Comparison of ENCODE assay signal across 8 cellular contexts in genomic region chr1:53413175-53414001, GRCh38. TPM values are rescaled to one million over a fixed set of nuclear protein-coding genes. Genes with fewer than 3 reads are reported as not detected.
A peak's percentile ranks its signal among the peaks of the same experiment; 100 is the strongest.
DNase-seq lines count a peak whose midpoint lies in the region; ATAC-seq and TF ChIP-seq lines count a peak whose summit lies in the region.

No MANE protein-coding gene starts in this region.

- no peak for ATAC-seq in WTC11
- no peak for ATAC-seq in GM18498 (IDR thresholded peaks at IDR 0.05; ENCODE audit: unreplicated experiment)

- POLR2A ChIA-PET in WTC11 (lab: Charles Lee), result interaction anchor here (0.6 kb wide), 1 partner anchor 23 kb away, joined by 3 read pairs; no protein-coding TSS in a partner anchor

- no peak for TF ChIP-seq CTCF in WTC11 (IDR thresholded peaks at IDR 0.05)

- peaks cover 50% of the 10 kb centered on the region for H3K4me1 Mint-ChIP-seq in WTC11

- CTCF ChIA-PET in WTC11 (lab: Charles Lee), result interaction anchor here (0.6 to 1.4 kb wide), 7 partner anchors 10 to 135 kb away, joined by 3 to 7 read pairs (median 3); no protein-coding TSS in a partner anchor

- peak; percentile 88 for DNase-seq in ELR (ENCODE audit: low read depth)
- DNase-seq in HPDE6-E6E7 (ENCODE audit: extremely low spot score), result peak; percentile 46
- peak; percentile 42 for DNase-seq in activated T-cell treated with anti-CD3 and anti-CD28 coated beads for 24 hours (ENCODE audit: low read depth)
- peak; percentile 86 for DNase-seq in glomerular visceral epithelial cell (ENCODE audit: extremely low spot score)
- peak; percentile 20 for DNase-seq in stimulated activated CD8-positive, alpha-beta memory T cell treated with anti-CD3 and anti-CD28 coated beads, Interleukin-12 subunit alpha, Interleukin-12 subunit beta, amount 100 ng/mL, for 24 hours (ENCODE audit: extremely low read depth)
- no peak for DNase-seq in WTC11 (ENCODE audit: low spot score)
- no peak for DNase-seq in NCI-H69 (lab: John Stamatoyannopoulos, UW)

- peaks cover 26% of the 10 kb centered on the region for H3K27me3 Mint-ChIP-seq in WTC11 (ENCODE audit: low read depth)

- H3K36me3 Mint-ChIP-seq in WTC11, result no peaks in the 10 kb centered on the region

- H3K4me3 Mint-ChIP-seq in WTC11, result no peak overlapping the region

- H3K27ac Mint-ChIP-seq in WTC11, result no peak overlapping the region

- H3K9me3 Mint-ChIP-seq in WTC11, result no peaks in the 10 kb centered on the region; the same call in 1 of the 2 replicates

TF ChIP-seq in WTC11, 78 proteins besides CTCF, POLR2A, EP300 and RAD21:
- no peak for TF ChIP-seq CREB1 (CRISPR knock-in tag; IDR thresholded peaks at IDR 0.05)
- TF ChIP-seq ZNF396 (CRISPR knock-in tag; IDR thresholded peaks at IDR 0.05; ENCODE audit: borderline replicate concordance), result no peak
- no peak for TF ChIP-seq NFYB (CRISPR knock-in tag; conservative IDR thresholded peaks at IDR 0.05; ENCODE audit: low read depth)
- TF ChIP-seq ZNF219 (CRISPR knock-in tag; IDR thresholded peaks at IDR 0.05; ENCODE audit: borderline replicate concordance), result no peak
- TF ChIP-seq NR1H2 (CRISPR knock-in tag; IDR thresholded peaks at IDR 0.05), result no peak
- no peak for TF ChIP-seq OVOL2 (CRISPR knock-in tag; IDR thresholded peaks at IDR 0.05; ENCODE audit: borderline replicate concordance)
- no peak for TF ChIP-seq E2F5 (CRISPR knock-in tag; IDR thresholded peaks at IDR 0.05)
- no peak for TF ChIP-seq FOXP1 (CRISPR knock-in tag; IDR thresholded peaks at IDR 0.05; ENCODE audit: borderline replicate concordance)
- no peak for TF ChIP-seq ZNF281 (CRISPR knock-in tag; IDR thresholded peaks at IDR 0.05)
- TF ChIP-seq ZBTB21 (CRISPR knock-in tag; IDR thresholded peaks at IDR 0.05; ENCODE audit: borderline replicate concordance), result no peak
- no peak for TF ChIP-seq TEAD4 (CRISPR knock-in tag; IDR thresholded peaks at IDR 0.05)

RNA-seq across cellular contexts. Expression of gene DMRTB1, which starts 45.8 kb away (rescaled TPM):
- total RNA-seq in WTC11 (2021), result 0.16 to 0.18 TPM (median 0.17 TPM) in 3 replicates

Comparison
In these comparisons a context has a peak if more than half of its experiments do, and no peak if none do; other contexts are left out.
1. DNase-seq: peak in ELR (single experiment), HPDE6-E6E7 (single experiment), activated T-cell treated with anti-CD3 and anti-CD28 coated beads for 24 hours (single experiment), glomerular visceral epithelial cell (single experiment) and stimulated activated CD8-positive, alpha-beta memory T cell treated with anti-CD3 and anti-CD28 coated beads, Interleukin-12 subunit alpha, Interleukin-12 subunit beta, amount 100 ng/mL, for 24 hours (single experiment); none in WTC11 (single experiment) and NCI-H69 (single experiment).